Comparison of ENCODE assay signal across 9 cellular contexts in genomic region chr6:137223370-137224131, GRCh38. TPM values are rescaled to one million over a fixed set of nuclear protein-coding genes. Genes with fewer than 3 reads are reported as not detected.
DNase-seq lines count a peak whose midpoint lies in the region; ATAC-seq and TF ChIP-seq lines count a peak whose summit lies in the region.
"Had no signal": no experiment of that assay in that cellular context is flagged by ENCODE, and none has a peak within 500 bp of the region (broad histone marks: within the 10 kb centered on the region; RNA-seq: fewer than 3 reads in every experiment).

No MANE protein-coding gene starts in this region.

- no peak overlapping the region for H3K4me2 ChIP-seq in OCI-LY3 (ENCODE audit: low read length)

- TF ChIP-seq CTCF in OCI-LY3 (IDR thresholded peaks at IDR 0.05; ENCODE audit: low read depth, low read length) (no peak), psoas muscle (IDR thresholded peaks at IDR 0.05) (no peak)

- peak overlapping the region; percentile 68; the same call in 1 of the 2 replicates for H3K27ac ChIP-seq in OCI-LY3 (ENCODE audit: low read length)
- peak overlapping the region; percentile 3 for H3K27ac ChIP-seq in psoas muscle

- peak; percentile 71 for DNase-seq in GDM1 (lab: John Stamatoyannopoulos, UW)
- peak; percentile 47 to 98 for DNase-seq in dermis microvascular lymphatic vessel endothelial cell (ENCODE audit: low read depth in 2 of 2)
- no peak for DNase-seq in psoas muscle
- no peak for DNase-seq in NCI-H748 treated with DMSO at 0.1 percent for 48 hours (lab: John Stamatoyannopoulos, UW)
- no peak for DNase-seq in NCI-H2227 treated with DMSO at 0.1 percent for 48 hours (lab: John Stamatoyannopoulos, UW)
- DNase-seq in NCI-H1930 (lab: John Stamatoyannopoulos, UW): no peak

- WGBS in psoas muscle, 3 donors: 72 to 81% (median 79%) methylated on average over 6 of the region's 6 CpGs

- H3K27me3 ChIP-seq in OCI-LY3 (ENCODE audit: low read depth, low read length): no peaks in the 10 kb centered on the region
- no peaks in the 10 kb centered on the region for H3K27me3 ChIP-seq in psoas muscle (ENCODE audit: insufficient read depth in 3 of 3, low read length in 2 of 3)

- H3K4me1 ChIP-seq in OCI-LY3 (ENCODE audit: low read length) (peaks cover 59% of the 10 kb centered on the region), psoas muscle (peaks cover 7% of the 10 kb centered on the region)

- H3K79me2 ChIP-seq in OCI-LY3 (ENCODE audit: low read length): peaks cover 6% of the 10 kb centered on the region

- no peak for ATAC-seq in psoas muscle
- ATAC-seq in activated CD4-positive, CD25-positive, alpha-beta regulatory T cell treated with anti-CD3 and anti-CD28 coated beads, Interleukin-2, amount 50 U/mL, for 24 hours: no peak

- no peak overlapping the region for H3K4me3 ChIP-seq in OCI-LY3 (ENCODE audit: low read length)
- no peak overlapping the region for H3K4me3 ChIP-seq in psoas muscle

- no peaks in the 10 kb centered on the region for H3K9me3 ChIP-seq in OCI-LY3 (ENCODE audit: insufficient read depth, low read length)
- no peaks in the 10 kb centered on the region for H3K9me3 ChIP-seq in psoas muscle

- H3K9ac ChIP-seq in OCI-LY3 (ENCODE audit: low read length): no peak overlapping the region

- H2AFZ ChIP-seq in OCI-LY3 (ENCODE audit: low read depth, low read length): no peak overlapping the region

- no peaks in the 10 kb centered on the region for H3K36me3 ChIP-seq in OCI-LY3 (replicated peaks; ENCODE audit: low read depth, low read length)
- H3K36me3 ChIP-seq in psoas muscle (ENCODE audit: insufficient read depth in 1 of 2, low read depth in 1 of 2): no peaks in the 10 kb centered on the region

- intact Hi-C loops in psoas muscle (cut with DNase I): no loop called here

- H4K20me1 ChIP-seq in OCI-LY3 (ENCODE audit: insufficient read depth, low read length): 0 out of 2 replicates have a peak, but pooled peaks cover 1% of the 10 kb centered on the region

RNA-seq across cellular contexts. Expression of gene IFNGR1, which starts 4.4 kb away (rescaled TPM):
- total RNA-seq in dermis microvascular lymphatic vessel endothelial cell (56.6 and 75.0 TPM in 2 replicates), psoas muscle (10 to 100 TPM; 36.9 to 72.2 (median 51.6) TPM)
- 100 to 1,000 TPM in 1 of 3 donors, 10 to 100 TPM in 2; 43.1 to 122 (median 50.7) TPM for polyA plus RNA-seq in psoas muscle

RNA-seq across cellular contexts. Expression of gene IL22RA2, which starts 50.1 kb away (rescaled TPM):
- not detected in 2 replicates for total RNA-seq in dermis microvascular lymphatic vessel endothelial cell
- not detected for total RNA-seq in psoas muscle
- not detected for polyA plus RNA-seq in psoas muscle
- total RNA-seq: LHCN-M2 had no signal

Comparison
In these comparisons a context has a peak if more than half of its experiments do, and no peak if none do; other contexts are left out.
1. DNase-seq: peak in GDM1 (single experiment) and dermis microvascular lymphatic vessel endothelial cell (2 of 2); none in psoas muscle (0 of 2), NCI-H748 treated with DMSO at 0.1 percent for 48 hours (single experiment), NCI-H2227 treated with DMSO at 0.1 percent for 48 hours (single experiment) and NCI-H1930 (0 of 2).